ENCODE assay signal across 1 cellular context in the genomic region with DNA sequence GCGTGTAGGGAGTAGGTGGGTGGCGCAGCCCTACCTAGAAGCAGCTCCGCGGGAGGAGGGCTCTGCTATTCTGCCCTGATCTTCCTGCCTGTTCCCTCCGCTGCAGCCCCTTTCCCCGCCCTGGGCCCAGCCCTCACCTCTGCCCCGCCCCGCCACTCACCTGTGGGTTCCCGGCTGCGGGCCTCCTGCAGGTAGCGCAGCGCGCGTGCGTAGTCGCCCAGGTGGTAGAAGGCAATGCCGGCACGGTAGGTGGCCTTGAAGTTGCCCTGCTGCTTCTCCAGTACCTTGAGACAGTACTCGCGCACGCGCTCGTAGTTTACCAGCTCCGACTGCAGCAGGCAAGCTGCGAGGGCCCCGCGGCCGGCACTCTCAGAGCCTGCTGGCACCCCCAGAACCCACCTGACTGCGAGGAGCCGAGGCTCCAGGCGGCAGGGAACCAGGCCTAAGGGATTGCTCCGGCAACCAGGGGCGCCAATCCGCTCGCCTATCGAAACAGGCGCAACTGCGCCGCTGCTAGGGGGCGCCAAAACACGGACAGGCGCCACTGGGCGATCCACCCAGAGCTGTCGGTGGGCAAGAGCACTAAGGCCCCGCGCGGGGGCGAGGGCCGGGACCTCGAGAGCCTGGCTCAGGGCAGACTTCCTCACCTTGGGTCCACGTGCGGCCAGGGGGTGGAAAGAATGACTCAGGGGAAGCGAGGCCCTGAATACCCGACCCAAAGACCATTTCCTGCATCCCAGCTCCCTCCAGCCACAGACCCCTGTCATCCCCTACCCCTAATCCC.
A peak's percentile ranks its signal among the peaks of the same experiment; 100 is the strongest.
TF ChIP-seq lines count a peak whose summit lies in the region.

No MANE protein-coding gene starts in this region.

TF ChIP-seq in H1, 55 proteins besides CTCF, POLR2A, EP300 and RAD21:
- TF ChIP-seq BRCA1 (IDR thresholded peaks at IDR 0.05; ENCODE audit: low read depth, low read length) (no peak), FOSL1 (IDR thresholded peaks at IDR 0.05; ENCODE audit: insufficient read depth, low read depth, low read length) (0 out of 2 replicates have a peak, but pooled peaks have one; percentile 69), SRF (IDR thresholded peaks at IDR 0.05; ENCODE audit: low read depth, low read length) (no peak), RFX5 (IDR thresholded peaks at IDR 0.05; ENCODE audit: borderline replicate concordance, low read depth, low read length) (no peak), CREB1 (IDR thresholded peaks at IDR 0.05) (no peak), CHD2 (IDR thresholded peaks at IDR 0.05; ENCODE audit: low read length) (no peak), KDM5A (IDR thresholded peaks at IDR 0.05; ENCODE audit: low read length) (no peak), SP2 (IDR thresholded peaks at IDR 0.05; ENCODE audit: low read length) (no peak), NRF1 (IDR thresholded peaks at IDR 0.05; ENCODE audit: low read depth, low read length) (0 out of 2 replicates have a peak, but pooled peaks have one; percentile 22), YY1 (IDR thresholded peaks at IDR 0.05; ENCODE audit: low read depth, low read length) (no peak), TAF7 (optimal IDR thresholded peaks at IDR 0.05; ENCODE audit: borderline replicate concordance, low read depth, low read length) (no peak), CBX5 (IDR thresholded peaks at IDR 0.05; ENCODE audit: low read depth, low read length) (no peak), SP1 (IDR thresholded peaks at IDR 0.05; ENCODE audit: low read depth, low read length) (no peak), TBP (IDR thresholded peaks at IDR 0.05; ENCODE audit: low read depth, low read length) (peak; percentile 27; the same call in 1 of the 2 replicates), PHF8 (conservative IDR thresholded peaks at IDR 0.05; ENCODE audit: low read depth, low read length) (no peak), CTBP2 (IDR thresholded peaks at IDR 0.05; ENCODE audit: borderline replicate concordance, insufficient read depth, insufficient read length, low read length) (no peak), EGR1 (IDR thresholded peaks at IDR 0.05; ENCODE audit: borderline replicate concordance, low read depth, low read length) (no peak), RBBP5 (IDR thresholded peaks at IDR 0.05; ENCODE audit: borderline replicate concordance, low read depth, low read length) (0 out of 2 replicates have a peak, but pooled peaks have one; percentile 57), CEBPB (IDR thresholded peaks at IDR 0.05; ENCODE audit: low read depth, low read length) (no peak), SAP30 (IDR thresholded peaks at IDR 0.05; ENCODE audit: insufficient read depth, insufficient replicate concordance, low read length) (no peak), JUND (IDR thresholded peaks at IDR 0.05; ENCODE audit: low read length) (no peak), KDM1A (IDR thresholded peaks at IDR 0.05; ENCODE audit: borderline replicate concordance, low read length) (peak; percentile 83), JUN (IDR thresholded peaks at IDR 0.05; ENCODE audit: low read depth, low read length) (no peak), CHD1 (IDR thresholded peaks at IDR 0.05; ENCODE audit: low read depth, low read length) (no peak), HDAC2 (IDR thresholded peaks at IDR 0.05; ENCODE audit: borderline replicate concordance in 1 of 2, low read depth in 2 of 2, low read length in 2 of 2) (peak in 1 of 2 experiments; percentile 83; a peak in 1 of 4 replicates), SUZ12 (IDR thresholded peaks at IDR 0.05; ENCODE audit: low read length) (no peak), RXRA (IDR thresholded peaks at IDR 0.05; ENCODE audit: insufficient read depth, low read depth, low read length) (no peak), ASH2L (IDR thresholded peaks at IDR 0.05; ENCODE audit: low read length) (no peak), TEAD4 (IDR thresholded peaks at IDR 0.05; ENCODE audit: low read depth, low read length) (no peak), SIX5 (IDR thresholded peaks at IDR 0.05; ENCODE audit: low read depth, low read length) (no peak), EZH2 (IDR thresholded peaks at IDR 0.05; ENCODE audit: low read depth, low read length, severe bottlenecking) (no peak), SIRT6 (IDR thresholded peaks at IDR 0.05; ENCODE audit: low read length) (no peak), GTF2F1 (IDR thresholded peaks at IDR 0.05; ENCODE audit: borderline replicate concordance, low read depth, low read length) (no peak), HDAC6 (IDR thresholded peaks at IDR 0.05; ENCODE audit: low read depth, low read length) (no peak), GABPA (IDR thresholded peaks at IDR 0.05; ENCODE audit: borderline replicate concordance, insufficient read depth, low read length) (no peak), NANOG (IDR thresholded peaks at IDR 0.05; ENCODE audit: insufficient read depth, low read depth, low read length, poor library complexity, severe bottlenecking) (no peak), KDM4A (IDR thresholded peaks at IDR 0.05; ENCODE audit: low read depth, low read length, severe bottlenecking) (peak; percentile 50), RNF2 (IDR thresholded peaks at IDR 0.05; ENCODE audit: borderline replicate concordance, low read depth, low read length, missing control alignments, poor library complexity, severe bottlenecking) (no peak), POLR2AphosphoS5 (IDR thresholded peaks at IDR 0.05; ENCODE audit: low read depth, low read length) (no peak), CBX8 (IDR thresholded peaks at IDR 0.05; ENCODE audit: borderline replicate concordance, low read depth, low read length) (no peak), BACH1 (IDR thresholded peaks at IDR 0.05; ENCODE audit: low read length) (no peak), TCF12 (IDR thresholded peaks at IDR 0.05; ENCODE audit: low read depth, low read length) (no peak), ZNF274 (IDR thresholded peaks at IDR 0.05; ENCODE audit: borderline replicate concordance, extremely low read depth, low read length) (no peak), MAFK (IDR thresholded peaks at IDR 0.05; ENCODE audit: low read depth, low read length) (no peak), SIN3A (conservative IDR thresholded peaks at IDR 0.05 in 1 of 2, IDR thresholded peaks at IDR 0.05 in 1 of 2; ENCODE audit: low read depth in 1 of 2, low read length in 2 of 2) (0 out of 4 replicates have a peak, but pooled peaks of 1 of the 2 experiments have one; percentile 22), BCL11A (IDR thresholded peaks at IDR 0.05; ENCODE audit: low read depth in 2 of 2, low read length in 2 of 2) (no peak), POU5F1 (IDR thresholded peaks at IDR 0.05; ENCODE audit: low read depth, low read length) (no peak), TAF1 (IDR thresholded peaks at IDR 0.05; ENCODE audit: low read depth, low read length) (no peak)
- TF ChIP-seq, protein P1, sequence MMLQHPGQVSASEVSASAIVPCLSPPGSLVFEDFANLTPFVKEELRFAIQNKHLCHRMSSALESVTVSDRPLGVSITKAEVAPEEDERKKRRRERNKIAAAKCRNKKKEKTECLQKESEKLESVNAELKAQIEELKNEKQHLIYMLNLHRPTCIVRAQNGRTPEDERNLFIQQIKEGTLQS (IDR thresholded peaks at IDR 0.05; ENCODE audit: insufficient read depth, low read depth, low read length): peak; percentile 35; the same call in 1 of the 2 replicates
- TF ChIP-seq, protein P2, sequence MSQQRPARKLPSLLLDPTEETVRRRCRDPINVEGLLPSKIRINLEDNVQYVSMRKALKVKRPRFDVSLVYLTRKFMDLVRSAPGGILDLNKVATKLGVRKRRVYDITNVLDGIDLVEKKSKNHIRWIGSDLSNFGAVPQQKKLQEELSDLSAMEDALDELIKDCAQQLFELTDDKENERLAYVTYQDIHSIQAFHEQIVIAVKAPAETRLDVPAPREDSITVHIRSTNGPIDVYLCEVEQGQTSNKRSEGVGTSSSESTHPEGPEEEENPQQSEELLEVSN (IDR thresholded peaks at IDR 0.05): peak; percentile 21; the same call in 1 of the 2 replicates
- TF ChIP-seq, protein P3, sequence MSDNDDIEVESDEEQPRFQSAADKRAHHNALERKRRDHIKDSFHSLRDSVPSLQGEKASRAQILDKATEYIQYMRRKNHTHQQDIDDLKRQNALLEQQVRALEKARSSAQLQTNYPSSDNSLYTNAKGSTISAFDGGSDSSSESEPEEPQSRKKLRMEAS (IDR thresholded peaks at IDR 0.05): peak; percentile 61; the same call in 1 of the 2 replicates
- TF ChIP-seq, protein P4, sequence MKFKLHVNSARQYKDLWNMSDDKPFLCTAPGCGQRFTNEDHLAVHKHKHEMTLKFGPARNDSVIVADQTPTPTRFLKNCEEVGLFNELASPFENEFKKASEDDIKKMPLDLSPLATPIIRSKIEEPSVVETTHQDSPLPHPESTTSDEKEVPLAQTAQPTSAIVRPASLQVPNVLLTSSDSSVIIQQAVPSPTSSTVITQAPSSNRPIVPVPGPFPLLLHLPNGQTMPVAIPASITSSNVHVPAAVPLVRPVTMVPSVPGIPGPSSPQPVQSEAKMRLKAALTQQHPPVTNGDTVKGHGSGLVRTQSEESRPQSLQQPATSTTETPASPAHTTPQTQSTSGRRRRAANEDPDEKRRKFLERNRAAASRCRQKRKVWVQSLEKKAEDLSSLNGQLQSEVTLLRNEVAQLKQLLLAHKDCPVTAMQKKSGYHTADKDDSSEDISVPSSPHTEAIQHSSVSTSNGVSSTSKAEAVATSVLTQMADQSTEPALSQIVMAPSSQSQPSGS (IDR thresholded peaks at IDR 0.05; ENCODE audit: low read length): no peak
- TF ChIP-seq, protein P5, sequence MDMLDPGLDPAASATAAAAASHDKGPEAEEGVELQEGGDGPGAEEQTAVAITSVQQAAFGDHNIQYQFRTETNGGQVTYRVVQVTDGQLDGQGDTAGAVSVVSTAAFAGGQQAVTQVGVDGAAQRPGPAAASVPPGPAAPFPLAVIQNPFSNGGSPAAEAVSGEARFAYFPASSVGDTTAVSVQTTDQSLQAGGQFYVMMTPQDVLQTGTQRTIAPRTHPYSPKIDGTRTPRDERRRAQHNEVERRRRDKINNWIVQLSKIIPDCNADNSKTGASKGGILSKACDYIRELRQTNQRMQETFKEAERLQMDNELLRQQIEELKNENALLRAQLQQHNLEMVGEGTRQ (IDR thresholded peaks at IDR 0.05; ENCODE audit: low read length): no peak
- TF ChIP-seq, protein P6, sequence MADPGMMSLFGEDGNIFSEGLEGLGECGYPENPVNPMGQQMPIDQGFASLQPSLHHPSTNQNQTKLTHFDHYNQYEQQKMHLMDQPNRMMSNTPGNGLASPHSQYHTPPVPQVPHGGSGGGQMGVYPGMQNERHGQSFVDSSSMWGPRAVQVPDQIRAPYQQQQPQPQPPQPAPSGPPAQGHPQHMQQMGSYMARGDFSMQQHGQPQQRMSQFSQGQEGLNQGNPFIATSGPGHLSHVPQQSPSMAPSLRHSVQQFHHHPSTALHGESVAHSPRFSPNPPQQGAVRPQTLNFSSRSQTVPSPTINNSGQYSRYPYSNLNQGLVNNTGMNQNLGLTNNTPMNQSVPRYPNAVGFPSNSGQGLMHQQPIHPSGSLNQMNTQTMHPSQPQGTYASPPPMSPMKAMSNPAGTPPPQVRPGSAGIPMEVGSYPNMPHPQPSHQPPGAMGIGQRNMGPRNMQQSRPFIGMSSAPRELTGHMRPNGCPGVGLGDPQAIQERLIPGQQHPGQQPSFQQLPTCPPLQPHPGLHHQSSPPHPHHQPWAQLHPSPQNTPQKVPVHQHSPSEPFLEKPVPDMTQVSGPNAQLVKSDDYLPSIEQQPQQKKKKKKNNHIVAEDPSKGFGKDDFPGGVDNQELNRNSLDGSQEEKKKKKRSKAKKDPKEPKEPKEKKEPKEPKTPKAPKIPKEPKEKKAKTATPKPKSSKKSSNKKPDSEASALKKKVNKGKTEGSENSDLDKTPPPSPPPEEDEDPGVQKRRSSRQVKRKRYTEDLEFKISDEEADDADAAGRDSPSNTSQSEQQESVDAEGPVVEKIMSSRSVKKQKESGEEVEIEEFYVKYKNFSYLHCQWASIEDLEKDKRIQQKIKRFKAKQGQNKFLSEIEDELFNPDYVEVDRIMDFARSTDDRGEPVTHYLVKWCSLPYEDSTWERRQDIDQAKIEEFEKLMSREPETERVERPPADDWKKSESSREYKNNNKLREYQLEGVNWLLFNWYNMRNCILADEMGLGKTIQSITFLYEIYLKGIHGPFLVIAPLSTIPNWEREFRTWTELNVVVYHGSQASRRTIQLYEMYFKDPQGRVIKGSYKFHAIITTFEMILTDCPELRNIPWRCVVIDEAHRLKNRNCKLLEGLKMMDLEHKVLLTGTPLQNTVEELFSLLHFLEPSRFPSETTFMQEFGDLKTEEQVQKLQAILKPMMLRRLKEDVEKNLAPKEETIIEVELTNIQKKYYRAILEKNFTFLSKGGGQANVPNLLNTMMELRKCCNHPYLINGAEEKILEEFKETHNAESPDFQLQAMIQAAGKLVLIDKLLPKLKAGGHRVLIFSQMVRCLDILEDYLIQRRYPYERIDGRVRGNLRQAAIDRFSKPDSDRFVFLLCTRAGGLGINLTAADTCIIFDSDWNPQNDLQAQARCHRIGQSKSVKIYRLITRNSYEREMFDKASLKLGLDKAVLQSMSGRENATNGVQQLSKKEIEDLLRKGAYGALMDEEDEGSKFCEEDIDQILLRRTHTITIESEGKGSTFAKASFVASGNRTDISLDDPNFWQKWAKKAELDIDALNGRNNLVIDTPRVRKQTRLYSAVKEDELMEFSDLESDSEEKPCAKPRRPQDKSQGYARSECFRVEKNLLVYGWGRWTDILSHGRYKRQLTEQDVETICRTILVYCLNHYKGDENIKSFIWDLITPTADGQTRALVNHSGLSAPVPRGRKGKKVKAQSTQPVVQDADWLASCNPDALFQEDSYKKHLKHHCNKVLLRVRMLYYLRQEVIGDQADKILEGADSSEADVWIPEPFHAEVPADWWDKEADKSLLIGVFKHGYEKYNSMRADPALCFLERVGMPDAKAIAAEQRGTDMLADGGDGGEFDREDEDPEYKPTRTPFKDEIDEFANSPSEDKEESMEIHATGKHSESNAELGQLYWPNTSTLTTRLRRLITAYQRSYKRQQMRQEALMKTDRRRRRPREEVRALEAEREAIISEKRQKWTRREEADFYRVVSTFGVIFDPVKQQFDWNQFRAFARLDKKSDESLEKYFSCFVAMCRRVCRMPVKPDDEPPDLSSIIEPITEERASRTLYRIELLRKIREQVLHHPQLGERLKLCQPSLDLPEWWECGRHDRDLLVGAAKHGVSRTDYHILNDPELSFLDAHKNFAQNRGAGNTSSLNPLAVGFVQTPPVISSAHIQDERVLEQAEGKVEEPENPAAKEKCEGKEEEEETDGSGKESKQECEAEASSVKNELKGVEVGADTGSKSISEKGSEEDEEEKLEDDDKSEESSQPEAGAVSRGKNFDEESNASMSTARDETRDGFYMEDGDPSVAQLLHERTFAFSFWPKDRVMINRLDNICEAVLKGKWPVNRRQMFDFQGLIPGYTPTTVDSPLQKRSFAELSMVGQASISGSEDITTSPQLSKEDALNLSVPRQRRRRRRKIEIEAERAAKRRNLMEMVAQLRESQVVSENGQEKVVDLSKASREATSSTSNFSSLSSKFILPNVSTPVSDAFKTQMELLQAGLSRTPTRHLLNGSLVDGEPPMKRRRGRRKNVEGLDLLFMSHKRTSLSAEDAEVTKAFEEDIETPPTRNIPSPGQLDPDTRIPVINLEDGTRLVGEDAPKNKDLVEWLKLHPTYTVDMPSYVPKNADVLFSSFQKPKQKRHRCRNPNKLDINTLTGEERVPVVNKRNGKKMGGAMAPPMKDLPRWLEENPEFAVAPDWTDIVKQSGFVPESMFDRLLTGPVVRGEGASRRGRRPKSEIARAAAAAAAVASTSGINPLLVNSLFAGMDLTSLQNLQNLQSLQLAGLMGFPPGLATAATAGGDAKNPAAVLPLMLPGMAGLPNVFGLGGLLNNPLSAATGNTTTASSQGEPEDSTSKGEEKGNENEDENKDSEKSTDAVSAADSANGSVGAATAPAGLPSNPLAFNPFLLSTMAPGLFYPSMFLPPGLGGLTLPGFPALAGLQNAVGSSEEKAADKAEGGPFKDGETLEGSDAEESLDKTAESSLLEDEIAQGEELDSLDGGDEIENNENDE (IDR thresholded peaks at IDR 0.05; ENCODE audit: insufficient replicate concordance, low read length): no peak
